ENCODE assay signal across 1 cellular context in the genomic region with DNA sequence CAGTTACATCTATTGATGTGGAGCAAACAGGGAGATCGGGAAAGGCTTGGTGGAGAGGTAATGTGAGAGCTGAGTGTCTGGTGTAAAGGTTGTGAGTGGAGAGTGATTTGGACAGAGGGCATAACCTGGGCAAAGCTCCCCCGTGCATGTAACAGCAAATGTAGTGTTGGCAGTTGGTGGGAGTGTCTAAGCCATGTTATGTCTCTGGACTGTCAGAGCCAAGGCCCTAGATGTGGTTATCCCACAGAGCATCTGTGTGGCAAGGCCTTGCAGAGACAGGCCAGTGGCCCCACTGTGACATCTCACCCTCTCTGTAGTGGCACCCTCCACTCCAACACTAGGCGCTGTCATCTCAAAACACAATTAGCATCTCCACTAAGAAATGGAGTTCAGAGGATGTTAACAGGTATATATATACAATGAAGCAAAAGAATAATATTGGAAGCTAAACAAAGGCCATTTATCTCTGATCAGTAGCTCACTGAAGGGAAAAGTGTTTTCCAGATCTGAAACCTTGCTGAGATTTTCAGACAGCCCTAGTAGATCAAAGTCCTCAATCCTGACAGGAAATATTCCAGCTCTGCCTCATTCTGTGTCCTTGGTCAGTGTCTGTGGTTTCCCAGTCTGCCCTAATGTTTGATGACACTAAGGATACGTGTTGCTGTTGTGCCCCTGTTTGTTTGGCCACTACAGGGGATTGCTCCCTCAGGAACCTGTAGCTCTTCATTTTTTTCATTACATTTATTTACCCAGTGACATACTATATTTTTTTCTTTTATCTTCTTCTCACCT.
TF ChIP-seq lines count a peak whose summit lies in the region.

No MANE protein-coding gene starts in this region.

TF ChIP-seq in HepG2, 621 proteins besides CTCF, POLR2A, EP300 and RAD21 (continued from another document and continues in another):
- TF ChIP-seq, protein P1, sequence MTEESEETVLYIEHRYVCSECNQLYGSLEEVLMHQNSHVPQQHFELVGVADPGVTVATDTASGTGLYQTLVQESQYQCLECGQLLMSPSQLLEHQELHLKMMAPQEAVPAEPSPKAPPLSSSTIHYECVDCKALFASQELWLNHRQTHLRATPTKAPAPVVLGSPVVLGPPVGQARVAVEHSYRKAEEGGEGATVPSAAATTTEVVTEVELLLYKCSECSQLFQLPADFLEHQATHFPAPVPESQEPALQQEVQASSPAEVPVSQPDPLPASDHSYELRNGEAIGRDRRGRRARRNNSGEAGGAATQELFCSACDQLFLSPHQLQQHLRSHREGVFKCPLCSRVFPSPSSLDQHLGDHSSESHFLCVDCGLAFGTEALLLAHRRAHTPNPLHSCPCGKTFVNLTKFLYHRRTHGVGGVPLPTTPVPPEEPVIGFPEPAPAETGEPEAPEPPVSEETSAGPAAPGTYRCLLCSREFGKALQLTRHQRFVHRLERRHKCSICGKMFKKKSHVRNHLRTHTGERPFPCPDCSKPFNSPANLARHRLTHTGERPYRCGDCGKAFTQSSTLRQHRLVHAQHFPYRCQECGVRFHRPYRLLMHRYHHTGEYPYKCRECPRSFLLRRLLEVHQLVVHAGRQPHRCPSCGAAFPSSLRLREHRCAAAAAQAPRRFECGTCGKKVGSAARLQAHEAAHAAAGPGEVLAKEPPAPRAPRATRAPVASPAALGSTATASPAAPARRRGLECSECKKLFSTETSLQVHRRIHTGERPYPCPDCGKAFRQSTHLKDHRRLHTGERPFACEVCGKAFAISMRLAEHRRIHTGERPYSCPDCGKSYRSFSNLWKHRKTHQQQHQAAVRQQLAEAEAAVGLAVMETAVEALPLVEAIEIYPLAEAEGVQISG (CRISPR knock-in tag; IDR thresholded peaks at IDR 0.05) = 0 out of 2 replicates have a peak, but pooled peaks have one; percentile 28
- TF ChIP-seq SKI (IDR thresholded peaks at IDR 0.05; ENCODE audit: partially characterized antibody) = peak; percentile 62
- TF ChIP-seq FOXO1 (CRISPR knock-in tag; IDR thresholded peaks at IDR 0.05) = peak; percentile 74
- TF ChIP-seq, protein P2, sequence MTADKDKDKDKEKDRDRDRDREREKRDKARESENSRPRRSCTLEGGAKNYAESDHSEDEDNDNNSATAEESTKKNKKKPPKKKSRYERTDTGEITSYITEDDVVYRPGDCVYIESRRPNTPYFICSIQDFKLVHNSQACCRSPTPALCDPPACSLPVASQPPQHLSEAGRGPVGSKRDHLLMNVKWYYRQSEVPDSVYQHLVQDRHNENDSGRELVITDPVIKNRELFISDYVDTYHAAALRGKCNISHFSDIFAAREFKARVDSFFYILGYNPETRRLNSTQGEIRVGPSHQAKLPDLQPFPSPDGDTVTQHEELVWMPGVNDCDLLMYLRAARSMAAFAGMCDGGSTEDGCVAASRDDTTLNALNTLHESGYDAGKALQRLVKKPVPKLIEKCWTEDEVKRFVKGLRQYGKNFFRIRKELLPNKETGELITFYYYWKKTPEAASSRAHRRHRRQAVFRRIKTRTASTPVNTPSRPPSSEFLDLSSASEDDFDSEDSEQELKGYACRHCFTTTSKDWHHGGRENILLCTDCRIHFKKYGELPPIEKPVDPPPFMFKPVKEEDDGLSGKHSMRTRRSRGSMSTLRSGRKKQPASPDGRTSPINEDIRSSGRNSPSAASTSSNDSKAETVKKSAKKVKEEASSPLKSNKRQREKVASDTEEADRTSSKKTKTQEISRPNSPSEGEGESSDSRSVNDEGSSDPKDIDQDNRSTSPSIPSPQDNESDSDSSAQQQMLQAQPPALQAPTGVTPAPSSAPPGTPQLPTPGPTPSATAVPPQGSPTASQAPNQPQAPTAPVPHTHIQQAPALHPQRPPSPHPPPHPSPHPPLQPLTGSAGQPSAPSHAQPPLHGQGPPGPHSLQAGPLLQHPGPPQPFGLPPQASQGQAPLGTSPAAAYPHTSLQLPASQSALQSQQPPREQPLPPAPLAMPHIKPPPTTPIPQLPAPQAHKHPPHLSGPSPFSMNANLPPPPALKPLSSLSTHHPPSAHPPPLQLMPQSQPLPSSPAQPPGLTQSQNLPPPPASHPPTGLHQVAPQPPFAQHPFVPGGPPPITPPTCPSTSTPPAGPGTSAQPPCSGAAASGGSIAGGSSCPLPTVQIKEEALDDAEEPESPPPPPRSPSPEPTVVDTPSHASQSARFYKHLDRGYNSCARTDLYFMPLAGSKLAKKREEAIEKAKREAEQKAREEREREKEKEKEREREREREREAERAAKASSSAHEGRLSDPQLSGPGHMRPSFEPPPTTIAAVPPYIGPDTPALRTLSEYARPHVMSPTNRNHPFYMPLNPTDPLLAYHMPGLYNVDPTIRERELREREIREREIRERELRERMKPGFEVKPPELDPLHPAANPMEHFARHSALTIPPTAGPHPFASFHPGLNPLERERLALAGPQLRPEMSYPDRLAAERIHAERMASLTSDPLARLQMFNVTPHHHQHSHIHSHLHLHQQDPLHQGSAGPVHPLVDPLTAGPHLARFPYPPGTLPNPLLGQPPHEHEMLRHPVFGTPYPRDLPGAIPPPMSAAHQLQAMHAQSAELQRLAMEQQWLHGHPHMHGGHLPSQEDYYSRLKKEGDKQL (CRISPR knock-in tag; IDR thresholded peaks at IDR 0.05; ENCODE audit: low read depth) = no peak
- peak; percentile 58; the same call in 1 of the 2 replicates for TF ChIP-seq RARA (CRISPR knock-in tag; IDR thresholded peaks at IDR 0.05)
- 0 out of 4 replicates have a peak, but pooled peaks of 1 of the 2 experiments have one; percentile 18 for TF ChIP-seq MAFK (conservative IDR thresholded peaks at IDR 0.05 in 1 of 2, IDR thresholded peaks at IDR 0.05 in 1 of 2; ENCODE audit: low read length in 2 of 2)
- TF ChIP-seq FOXA3 (CRISPR knock-in tag; IDR thresholded peaks at IDR 0.05) = peak; percentile 77
- TF ChIP-seq REST (IDR thresholded peaks at IDR 0.05; ENCODE audit: borderline replicate concordance in 1 of 2, low read depth in 1 of 2, low read length in 2 of 2) = peak in 1 of 2 experiments; percentile 12; a peak in 1 of 4 replicates
- peak; percentile 90 for TF ChIP-seq MED1 (CRISPR knock-in tag; IDR thresholded peaks at IDR 0.05)
- TF ChIP-seq ZZZ3 (CRISPR knock-in tag; IDR thresholded peaks at IDR 0.05; ENCODE audit: borderline replicate concordance) = no peak
- TF ChIP-seq ELF1 (CRISPR knock-in tag; IDR thresholded peaks at IDR 0.05) = no peak
- TF ChIP-seq ZNF788 (CRISPR knock-in tag; IDR thresholded peaks at IDR 0.05; ENCODE audit: borderline replicate concordance) = 0 out of 2 replicates have a peak, but pooled peaks have one; percentile 25
- TF ChIP-seq SAP130 (CRISPR knock-in tag; IDR thresholded peaks at IDR 0.05; ENCODE audit: low read depth) = peak; percentile 82
- TF ChIP-seq MXI1 (IDR thresholded peaks at IDR 0.05; ENCODE audit: borderline replicate concordance, low read depth, low read length) = 0 out of 3 replicates have a peak, but pooled peaks have one; percentile 13
- TF ChIP-seq CEBPZ (IDR thresholded peaks at IDR 0.05; ENCODE audit: low read length) = no peak
- peak; percentile 62; the same call in 1 of the 2 replicates for TF ChIP-seq FOXK1 (CRISPR knock-in tag; IDR thresholded peaks at IDR 0.05; ENCODE audit: borderline replicate concordance, low read depth)
- peak; percentile 28; the same call in 1 of the 2 replicates for TF ChIP-seq HNF1A (IDR thresholded peaks at IDR 0.05; ENCODE audit: low read depth)
- TF ChIP-seq HNF1A (CRISPR knock-in tag; IDR thresholded peaks at IDR 0.05; ENCODE audit: borderline replicate concordance) = no peak
- TF ChIP-seq MEF2D (CRISPR knock-in tag; IDR thresholded peaks at IDR 0.05) = peak; percentile 25; the same call in 1 of the 2 replicates
- TF ChIP-seq MTF1 (CRISPR knock-in tag; IDR thresholded peaks at IDR 0.05) = no peak
- TF ChIP-seq ZNF644 (CRISPR knock-in tag; IDR thresholded peaks at IDR 0.05; ENCODE audit: low read depth) = peak; percentile 62; the same call in 1 of the 2 replicates
- 0 out of 2 replicates have a peak, but pooled peaks have one; percentile 15 for TF ChIP-seq ZSCAN9 (CRISPR knock-in tag; IDR thresholded peaks at IDR 0.05; ENCODE audit: borderline replicate concordance)
- peak; percentile 57; the same call in 1 of the 2 replicates for TF ChIP-seq ZNF543 (CRISPR knock-in tag; IDR thresholded peaks at IDR 0.05)
- TF ChIP-seq, protein P3, sequence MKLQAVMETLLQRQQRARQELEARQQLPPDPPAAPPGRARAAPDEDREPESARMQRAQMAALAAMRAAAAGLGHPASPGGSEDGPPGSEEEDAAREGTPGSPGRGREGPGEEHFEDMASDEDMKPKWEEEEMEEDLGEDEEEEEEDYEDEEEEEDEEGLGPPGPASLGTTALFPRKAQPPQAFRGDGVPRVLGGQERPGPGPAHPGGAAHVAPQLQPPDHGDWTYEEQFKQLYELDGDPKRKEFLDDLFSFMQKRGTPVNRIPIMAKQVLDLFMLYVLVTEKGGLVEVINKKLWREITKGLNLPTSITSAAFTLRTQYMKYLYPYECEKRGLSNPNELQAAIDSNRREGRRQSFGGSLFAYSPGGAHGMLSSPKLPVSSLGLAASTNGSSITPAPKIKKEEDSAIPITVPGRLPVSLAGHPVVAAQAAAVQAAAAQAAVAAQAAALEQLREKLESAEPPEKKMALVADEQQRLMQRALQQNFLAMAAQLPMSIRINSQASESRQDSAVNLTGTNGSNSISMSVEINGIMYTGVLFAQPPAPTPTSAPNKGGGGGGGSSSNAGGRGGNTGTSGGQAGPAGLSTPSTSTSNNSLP (IDR thresholded peaks at IDR 0.05; ENCODE audit: low read depth, low read length) = peak; percentile 54; the same call in 1 of the 2 replicates
